In genomic region chrX:17242470-17242869, GRCh38 we compare ENCODE assay signal across 9 cellular contexts.
A peak's percentile ranks its signal among the peaks of the same experiment; 100 is the strongest.
DNase-seq lines count a peak whose midpoint lies in the region; ATAC-seq, FAIRE-seq and TF ChIP-seq lines count a peak whose summit lies in the region.
"Had no signal": no experiment of that assay in that cellular context is flagged by ENCODE, and none has a peak within 500 bp of the region (broad histone marks: within the 10 kb centered on the region; RNA-seq: fewer than 3 reads in every experiment).

No MANE protein-coding gene starts in this region.

- no peak overlapping the region for H4K8ac ChIP-seq in mesendoderm (ENCODE audit: low read depth, low read length)

- no peak overlapping the region for H3K4me2 ChIP-seq in mesendoderm (ENCODE audit: low read length)

- H3K79me2 ChIP-seq in mesendoderm (ENCODE audit: control insufficient read depth, insufficient read depth, low read length) = no peaks in the 10 kb centered on the region

- H3K79me1 ChIP-seq in mesendoderm (ENCODE audit: low read length) = no peaks in the 10 kb centered on the region

- no peaks in the 10 kb centered on the region for H3K27me3 ChIP-seq in RWPE2 (ENCODE audit: insufficient read depth, poor library complexity, severe bottlenecking)
- H3K27me3 ChIP-seq in mesendoderm (ENCODE audit: insufficient read depth, low read length, poor library complexity) = no peaks in the 10 kb centered on the region

- H2BK15ac ChIP-seq in mesendoderm (replicated peaks; ENCODE audit: low read depth) = no peak overlapping the region

- H3K18ac ChIP-seq in mesendoderm (ENCODE audit: low read length) = no peak overlapping the region

- DNase-seq in 8988T = peak; percentile 43
- DNase-seq in GM10248 (ENCODE audit: extremely low spot score) = peak; percentile 33
- DNase-seq in LoVo (ENCODE audit: low spot score) = peak; percentile 24
- DNase-seq in RWPE2 (ENCODE audit: low spot score) = no peak
- DNase-seq in ecto neural progenitor cell (ENCODE audit: low spot score) = peak; percentile 52
- peak; percentile 19 for DNase-seq in mesendoderm
- peak; percentile 6 for DNase-seq in urothelium cell line (ENCODE audit: low spot score)

- H3K4me1 ChIP-seq in RWPE2 (ENCODE audit: insufficient read depth, poor library complexity, severe bottlenecking) = no peaks in the 10 kb centered on the region
- H3K4me1 ChIP-seq in mesendoderm (ENCODE audit: control insufficient read depth, low read depth, low read length) = no peaks in the 10 kb centered on the region

- ATAC-seq in RWPE2 (ENCODE audit: low read depth) = peak; percentile 46; the same call in 1 of the 3 replicates
- ATAC-seq in GM21576 (IDR thresholded peaks at IDR 0.05; ENCODE audit: unreplicated experiment) = no peak

- H3K4me3 ChIP-seq in RWPE2 (ENCODE audit: severe bottlenecking) (no peak overlapping the region), mesendoderm (ENCODE audit: low read length) (no peak overlapping the region)

- H3K23ac ChIP-seq in mesendoderm (ENCODE audit: low read length) = no peak overlapping the region

- CTCF ChIA-PET in GM10248 (lab: Yijun Ruan, JAX) = interaction anchor here (0.7 to 3.9 kb wide), 10 partner anchors 10 to 448 kb away, joined by 3 to 33 read pairs (median 4); no protein-coding TSS in a partner anchor

- no peak overlapping the region for H2BK5ac ChIP-seq in mesendoderm (ENCODE audit: low read length)

- H3K27ac ChIP-seq in RWPE2 (ENCODE audit: poor library complexity, severe bottlenecking) = no peak overlapping the region
- no peak overlapping the region for H3K27ac ChIP-seq in mesendoderm (ENCODE audit: low read depth, low read length)

- TF ChIP-seq CTCF in GM10248 (IDR thresholded peaks at IDR 0.05; ENCODE audit: control extremely low read depth, extremely low read depth, low read depth, missing control alignments) = peak; percentile 53
- TF ChIP-seq CTCF in RWPE2 (IDR thresholded peaks at IDR 0.05; ENCODE audit: poor library complexity, severe bottlenecking) = peak; percentile 71

- FAIRE-seq in urothelium cell line (lab: Jason Lieb, UNC) = no peak
- FAIRE-seq: colon had no signal

- H3K36me3 ChIP-seq in RWPE2 (ENCODE audit: low read depth) (no peaks in the 10 kb centered on the region), mesendoderm (ENCODE audit: control insufficient read depth, insufficient read depth, low read length) (no peaks in the 10 kb centered on the region)

- no peak overlapping the region for H2AK5ac ChIP-seq in mesendoderm (ENCODE audit: low read length)

- H3K9me3 ChIP-seq in RWPE2 (ENCODE audit: severe bottlenecking) = no peaks in the 10 kb centered on the region

- no peak overlapping the region for H3K56ac ChIP-seq in mesendoderm (ENCODE audit: low read length)

- POLR2A ChIA-PET in GM10248 (lab: Yijun Ruan, JAX) = no interaction called here

- H4K5ac ChIP-seq in mesendoderm (ENCODE audit: low read length) = no peak overlapping the region

- no peak overlapping the region for H2BK120ac ChIP-seq in mesendoderm (ENCODE audit: low read depth, low read length)

- no peak overlapping the region for H3K9ac ChIP-seq in mesendoderm (ENCODE audit: low read length)

- H3K4ac ChIP-seq in mesendoderm (ENCODE audit: low read depth, low read length) = no peak overlapping the region

- no CpG with 5 or more reads among the region's 5 CpGs for WGBS in mesendoderm (ENCODE audit: extremely low coverage, insufficient coverage, low lambda C conversion rate)
